24 cellular contexts compared by ENCODE assay signal in genomic region chr10:96457341-96457740, GRCh38. TPM values are rescaled to one million over a fixed set of nuclear protein-coding genes. Genes with fewer than 3 reads are reported as not detected.
"Had no signal": no experiment of that assay in that cellular context is flagged by ENCODE, and none has a peak within 500 bp of the region (broad histone marks: within the 10 kb centered on the region; RNA-seq: fewer than 3 reads in every experiment).

No MANE protein-coding gene starts in this region.

- H3K27ac ChIP-seq: dorsolateral prefrontal cortex, epithelial cell of prostate, gastrocnemius medialis, parathyroid adenoma, right lobe of liver, suprapubic skin had no signal

- H3K36me3 Mint-ChIP-seq: natural killer cell had no signal

- H3K4me1 ChIP-seq: gastrocnemius medialis, parathyroid adenoma, right lobe of liver, suprapubic skin had no signal

- H3K4me1 Mint-ChIP-seq: memory B cell; natural killer cell; stimulated activated naive B cell treated with anti-CD40 and anti-IgM and Interleukin-4, amounts not matched to agents 10 μg/mL and 1 μg/mL and 100 μg/mL, for 72 hours had no signal

- H3K27ac Mint-ChIP-seq: memory B cell; natural killer cell; progenitor cell of endocrine pancreas; stimulated activated naive B cell treated with anti-CD40 and anti-IgM and Interleukin-4, amounts not matched to agents 10 μg/mL and 1 μg/mL and 100 μg/mL, for 72 hours; stimulated activated naive CD8-positive, alpha-beta T cell treated with anti-CD3 and anti-CD28 coated beads, Interleukin-15, Interleukin-2, amounts not matched to agents 100 ng/mL and 50 ng/mL, for 24 hours had no signal

- H3K4me3 Mint-ChIP-seq: memory B cell; natural killer cell; neural crest cell; stimulated activated naive B cell treated with anti-CD40 and anti-IgM and Interleukin-4, amounts not matched to agents 10 μg/mL and 1 μg/mL and 100 μg/mL, for 72 hours; stimulated activated naive CD8-positive, alpha-beta T cell treated with anti-CD3 and anti-CD28 coated beads, Interleukin-15, Interleukin-2, amounts not matched to agents 100 ng/mL and 50 ng/mL, for 24 hours had no signal

- ATAC-seq: esophagus mucosa; gastrocnemius medialis; left lobe of liver; natural killer cell; stimulated activated naive B cell treated with anti-CD40 and anti-IgM and Interleukin-4, amounts not matched to agents 10 μg/mL and 1 μg/mL and 100 μg/mL, for 72 hours had no signal

- H3K9me3 ChIP-seq: gastrocnemius medialis, suprapubic skin had no signal

- H3K27me3 Mint-ChIP-seq: stimulated activated naive CD8-positive, alpha-beta T cell treated with anti-CD3 and anti-CD28 coated beads, Interleukin-15, Interleukin-2, amounts not matched to agents 100 ng/mL and 50 ng/mL, for 24 hours had no signal

- H3K36me3 ChIP-seq: gastrocnemius medialis, right lobe of liver, suprapubic skin had no signal

- H3K4me3 ChIP-seq: dorsolateral prefrontal cortex, gastrocnemius medialis, lung, right lobe of liver, suprapubic skin had no signal

- DNase-seq: dorsolateral prefrontal cortex; effector CD4-positive, alpha-beta T cell; foreskin fibroblast; gastrocnemius medialis; head of caudate nucleus; kidney; natural killer cell; right lobe of liver; small intestine; stimulated activated CD4-positive, alpha-beta T cell treated with anti-CD3 and anti-CD28 coated beads, Interleukin-15, amount 100 ng/mL, for 24 hours; stimulated activated CD4-positive, alpha-beta T cell treated with anti-CD3 and anti-CD28 coated beads, Interleukin-2, amount 100 ng/mL, for 48 hours; stimulated activated naive B cell treated with anti-CD40 and anti-IgM and Interleukin-4, amounts not matched to agents 10 μg/mL and 1 μg/mL and 100 μg/mL, for 72 hours; trophoblast cell had no signal

- H3K27me3 ChIP-seq: dorsolateral prefrontal cortex, gastrocnemius medialis, right lobe of liver had no signal

- H3K9me3 Mint-ChIP-seq: natural killer cell had no signal

RNA-seq across cellular contexts. Expression of gene TLL2, which starts 56.4 kb away (rescaled TPM):
- total RNA-seq: left lobe of liver, mononuclear cell, natural killer cell had no signal
